8 cellular contexts compared by ENCODE assay signal in the genomic region with DNA sequence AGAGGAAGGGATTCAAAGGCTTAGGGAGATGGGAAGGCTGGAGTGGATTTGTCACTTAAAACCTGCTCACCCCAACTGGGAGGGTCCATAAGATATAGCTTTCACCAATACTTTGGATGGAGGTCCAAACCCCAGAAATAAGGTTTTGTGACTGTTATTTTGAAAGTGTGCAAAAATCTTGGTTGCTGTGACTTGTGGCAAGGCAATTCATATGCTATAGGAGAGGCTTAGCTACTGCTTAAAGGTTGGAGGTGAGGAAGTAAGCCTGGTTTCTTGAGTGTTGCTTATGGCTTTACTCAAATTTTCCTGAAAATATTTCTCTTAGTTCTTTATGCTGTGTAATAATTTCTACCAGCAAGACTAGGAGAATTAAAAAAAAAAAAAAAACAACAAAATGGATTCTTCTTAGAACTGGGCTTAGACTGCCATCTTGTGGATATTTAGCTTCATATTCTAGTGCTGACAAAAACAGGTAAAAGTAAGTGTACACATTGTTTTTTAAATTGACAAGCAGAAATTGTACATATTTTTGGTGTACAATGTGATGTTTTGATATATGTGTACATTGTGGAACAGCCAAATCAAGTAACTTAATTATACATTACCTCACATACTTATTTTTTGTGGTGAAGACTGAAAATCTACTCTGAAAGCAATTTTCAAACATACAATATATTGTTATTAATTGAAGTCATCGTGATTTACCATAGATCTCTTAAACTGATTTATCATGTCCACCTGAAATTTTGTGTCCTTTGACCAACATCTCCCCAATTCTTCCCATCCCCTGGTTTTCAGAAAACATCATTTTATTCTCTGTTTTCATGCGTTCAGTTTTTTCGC. TPM values are rescaled to one million over a fixed set of nuclear protein-coding genes. Genes with fewer than 3 reads are reported as not detected.
DNase-seq lines count a peak whose midpoint lies in the region; ATAC-seq, FAIRE-seq and TF ChIP-seq lines count a peak whose summit lies in the region.

No MANE protein-coding gene starts in this region.

- H3K9me3 Mint-ChIP-seq in activated CD8-positive, alpha-beta T cell treated with anti-CD3 and anti-CD28 coated beads, Interleukin-2, amount 10 ng/mL, durations not matched to agents 7 days and 5 days (ENCODE audit: insufficient read depth) = peaks cover 7% of the 10 kb centered on the region
- H3K9me3 Mint-ChIP-seq in stimulated activated effector memory CD8-positive, alpha-beta T cell treated with anti-CD3 and anti-CD28 coated beads, Interleukin-12 subunit alpha, Interleukin-12 subunit beta, amount 100 ng/mL, for 72 hours = peaks cover 4% of the 10 kb centered on the region

- no peaks in the 10 kb centered on the region for H3K36me3 ChIP-seq in heart left ventricle

- peak; percentile 51 for FAIRE-seq in GM12891 (lab: Jason Lieb, UNC)

- peaks cover 5% of the 10 kb centered on the region for H3K36me3 Mint-ChIP-seq in activated CD8-positive, alpha-beta T cell treated with anti-CD3 and anti-CD28 coated beads, Interleukin-2, amount 10 ng/mL, durations not matched to agents 7 days and 5 days (ENCODE audit: low read depth)
- no peaks in the 10 kb centered on the region for H3K36me3 Mint-ChIP-seq in stimulated activated effector memory CD8-positive, alpha-beta T cell treated with anti-CD3 and anti-CD28 coated beads, Interleukin-12 subunit alpha, Interleukin-12 subunit beta, amount 100 ng/mL, for 72 hours

- H3K4me1 ChIP-seq in heart left ventricle = peaks cover 0 to 22% (median 1%) of the 10 kb centered on the region in 12 donors

- no peak overlapping the region for H3K27ac ChIP-seq in AG04450 (ENCODE audit: low read depth, low read length)
- H3K27ac ChIP-seq in heart left ventricle = peak overlapping the region in 1 of 12 donors; percentile 6

- DNase-seq in AG04450 (ENCODE audit: low read depth, low spot score) (peak; percentile 55), GM12891 (ENCODE audit: insufficient read length, low spot score) (no peak), NCI-H2029 treated with DMSO at 0.1 percent for 48 hours (lab: John Stamatoyannopoulos, UW) (peak; percentile 36), heart left ventricle (no peak), NCI-H187 treated with DMSO at 0.1 percent for 48 hours (lab: John Stamatoyannopoulos, UW) (no peak)
- DNase-seq in activated CD8-positive, alpha-beta T cell treated with anti-CD3 and anti-CD28 coated beads, Interleukin-2, amount 10 ng/mL, durations not matched to agents 7 days and 5 days = no peak
- no peak for DNase-seq in stimulated activated effector memory CD8-positive, alpha-beta T cell treated with anti-CD3 and anti-CD28 coated beads, Interleukin-12 subunit alpha, Interleukin-12 subunit beta, amount 100 ng/mL, for 72 hours (ENCODE audit: low spot score in 2 of 2)

- no peaks in the 10 kb centered on the region for H3K9me3 ChIP-seq in AG04450 (ENCODE audit: control insufficient read depth, insufficient read depth, low read length)
- H3K9me3 ChIP-seq in heart left ventricle = peaks cover 0 to 11% (median 0%) of the 10 kb centered on the region in 12 donors

- H3K27me3 Mint-ChIP-seq in activated CD8-positive, alpha-beta T cell treated with anti-CD3 and anti-CD28 coated beads, Interleukin-2, amount 10 ng/mL, durations not matched to agents 7 days and 5 days (ENCODE audit: low read depth) = peaks cover 19% of the 10 kb centered on the region

- POLR2A ChIA-PET in AG04450 (lab: Yijun Ruan, JAX) = interaction anchor here (1.1 to 1.7 kb wide), 2 partner anchors 163 to 221 kb away, joined by 3 to 7 read pairs; a partner anchor contains a TSS
- POLR2A ChIA-PET in activated CD8-positive, alpha-beta T cell treated with anti-CD3 and anti-CD28 coated beads, Interleukin-2, amount 10 ng/mL, durations not matched to agents 7 days and 5 days (lab: Charles Lee) = interaction anchor here (1.2 to 1.9 kb wide), 4 partner anchors 34 to 225 kb away, joined by 3 to 15 read pairs (median 8); partner anchors contain the start of gene ARHGDIB

- CTCF ChIA-PET in AG04450 (lab: Charles Lee) = interaction anchor here (0.6 to 5.5 kb wide), 42 partner anchors 10 to 283 kb away, joined by 3 to 191 read pairs (median 4); partner anchors contain the start of genes ART4, RERG and SMCO3
- CTCF ChIA-PET in activated CD8-positive, alpha-beta T cell treated with anti-CD3 and anti-CD28 coated beads, Interleukin-2, amount 10 ng/mL, durations not matched to agents 7 days and 5 days (lab: Charles Lee) = interaction anchor here (0.7 to 6.4 kb wide), 39 partner anchors 11 to 367 kb away, joined by 3 to 89 read pairs (median 6); partner anchors contain the start of genes ARHGDIB, ART4, C12orf60 and ERP27

- intact Hi-C loops in heart left ventricle (cut with DNase I) = loop anchor here (1.0 to 10.0 kb wide), 10 partner anchors 151 to 364 kb away; partner anchors contain the start of genes ART4 (in 2 of the 10) and RERG (in 2 of the 10)

- 87 to 94% (median 89%) methylated on average over 3 of the region's 3 CpGs for WGBS in heart left ventricle, 4 donors

- H3K27me3 ChIP-seq in AG04450 (ENCODE audit: control insufficient read depth, insufficient read depth, low read length) (no peaks in the 10 kb centered on the region), heart left ventricle (no peaks in the 10 kb centered on the region)

- H3K4me3 Mint-ChIP-seq in activated CD8-positive, alpha-beta T cell treated with anti-CD3 and anti-CD28 coated beads, Interleukin-2, amount 10 ng/mL, durations not matched to agents 7 days and 5 days = no peak overlapping the region
- H3K4me3 Mint-ChIP-seq in stimulated activated effector memory CD8-positive, alpha-beta T cell treated with anti-CD3 and anti-CD28 coated beads, Interleukin-12 subunit alpha, Interleukin-12 subunit beta, amount 100 ng/mL, for 72 hours = no peak overlapping the region

- peak overlapping the region; percentile 37 for H3K27ac Mint-ChIP-seq in activated CD8-positive, alpha-beta T cell treated with anti-CD3 and anti-CD28 coated beads, Interleukin-2, amount 10 ng/mL, durations not matched to agents 7 days and 5 days
- H3K27ac Mint-ChIP-seq in stimulated activated effector memory CD8-positive, alpha-beta T cell treated with anti-CD3 and anti-CD28 coated beads, Interleukin-12 subunit alpha, Interleukin-12 subunit beta, amount 100 ng/mL, for 72 hours = no peak overlapping the region

- no peak overlapping the region for H3K4me3 ChIP-seq in AG04450 (ENCODE audit: low read depth, low read length)
- no peak overlapping the region for H3K4me3 ChIP-seq in heart left ventricle

- TF ChIP-seq CTCF in AG04450 (IDR thresholded peaks at IDR 0.05; ENCODE audit: low read depth, low read length) (peak; percentile 67), heart left ventricle (IDR thresholded peaks at IDR 0.05) (peak; percentile 62 to 88 (median 72))

- ATAC-seq in activated CD8-positive, alpha-beta T cell treated with anti-CD3 and anti-CD28 coated beads, Interleukin-2, amount 10 ng/mL, durations not matched to agents 7 days and 5 days = peak; percentile 63
- peak in 2 of 4 donors; percentile 47 to 55 for ATAC-seq in heart left ventricle
- ATAC-seq in stimulated activated effector memory CD8-positive, alpha-beta T cell treated with anti-CD3 and anti-CD28 coated beads, Interleukin-12 subunit alpha, Interleukin-12 subunit beta, amount 100 ng/mL, for 72 hours = peak; percentile 50
- no peak for ATAC-seq in HG03135 (IDR thresholded peaks at IDR 0.05; ENCODE audit: unreplicated experiment)

- H3K4me1 Mint-ChIP-seq in activated CD8-positive, alpha-beta T cell treated with anti-CD3 and anti-CD28 coated beads, Interleukin-2, amount 10 ng/mL, durations not matched to agents 7 days and 5 days (ENCODE audit: low read depth) = peaks cover 30% of the 10 kb centered on the region
- peaks cover 19% of the 10 kb centered on the region for H3K4me1 Mint-ChIP-seq in stimulated activated effector memory CD8-positive, alpha-beta T cell treated with anti-CD3 and anti-CD28 coated beads, Interleukin-12 subunit alpha, Interleukin-12 subunit beta, amount 100 ng/mL, for 72 hours

- no peak for TF ChIP-seq POLR2A in GM12891 (IDR thresholded peaks at IDR 0.05; ENCODE audit: low read depth, low read length)
- TF ChIP-seq POLR2A in heart left ventricle (IDR thresholded peaks at IDR 0.05) = no peak

TF ChIP-seq in GM12891, 5 proteins besides CTCF, POLR2A, EP300 and RAD21:
- TF ChIP-seq TAF1 (IDR thresholded peaks at IDR 0.05; ENCODE audit: low read depth, low read length) (no peak), SPI1 (IDR thresholded peaks at IDR 0.05; ENCODE audit: low read depth, low read length) (no peak), POU2F2 (IDR thresholded peaks at IDR 0.05; ENCODE audit: low read depth, low read length) (no peak)

RNA-seq across cellular contexts. Expression of gene PDE6H, which starts 23.0 kb away (rescaled TPM):
- not detected in 2 replicates for polyA plus RNA-seq in AG04450 (2011; rRNA removed)
- polyA minus RNA-seq in AG04450 (2011; rRNA and poly(A)+ RNA removed) = not detected in 2 replicates
- polyA plus RNA-seq in GM12891 (2012; ENCODE audit: low read depth, missing spikeins) = not detected
- under 1 TPM in 1 of 2 experiments, not detected in 1; 0.40 TPM for total RNA-seq in activated CD8-positive, alpha-beta T cell treated with anti-CD3 and anti-CD28 coated beads, Interleukin-2, amount 10 ng/mL, durations not matched to agents 7 days and 5 days
- total RNA-seq in heart left ventricle = not detected
- polyA plus RNA-seq in heart left ventricle = not detected

RNA-seq across cellular contexts. Expression of gene ARHGDIB, which starts 34.4 kb away (rescaled TPM):
- 8.9 and 10.0 TPM in 2 replicates for polyA plus RNA-seq in AG04450 (2011; rRNA removed)
- 3.0 and 3.3 TPM in 2 replicates for polyA minus RNA-seq in AG04450 (2011; rRNA and poly(A)+ RNA removed)
- polyA plus RNA-seq in GM12891 (2012; ENCODE audit: low read depth, missing spikeins) = 899 TPM
- 1,000 to 10,000 TPM; 1,528 to 1,576 TPM for total RNA-seq in activated CD8-positive, alpha-beta T cell treated with anti-CD3 and anti-CD28 coated beads, Interleukin-2, amount 10 ng/mL, durations not matched to agents 7 days and 5 days
- 100 to 1,000 TPM in 2 of 9 donors, 10 to 100 TPM in 7; 30.5 to 256 (median 53.6) TPM for total RNA-seq in heart left ventricle
- 10 to 100 TPM; 65.8 to 81.5 TPM for polyA plus RNA-seq in heart left ventricle

RNA-seq across cellular contexts. Expression of gene ERP27, which starts 57.5 kb away (rescaled TPM):
- polyA plus RNA-seq in AG04450 (2011; rRNA removed) (not detected in 2 replicates), heart left ventricle (under 1 TPM; 0.12 to 0.15 TPM)
- not detected in 2 replicates for polyA minus RNA-seq in AG04450 (2011; rRNA and poly(A)+ RNA removed)
- polyA plus RNA-seq in GM12891 (2012; ENCODE audit: low read depth, missing spikeins) = 0.62 TPM
- total RNA-seq in activated CD8-positive, alpha-beta T cell treated with anti-CD3 and anti-CD28 coated beads, Interleukin-2, amount 10 ng/mL, durations not matched to agents 7 days and 5 days = 1 to 10 TPM; 7.9 to 8.7 TPM
- total RNA-seq in heart left ventricle = under 1 TPM in 7 of 9 donors, not detected in 2; 0.14 to 0.93 (median 0.24) TPM

Comparison
In these comparisons a context has a peak if more than half of its experiments do, and no peak if none do; other contexts are left out.
1. DNase-seq: peak in AG04450 (single experiment) and NCI-H2029 treated with DMSO at 0.1 percent for 48 hours (single experiment); none in GM12891 (single experiment), activated CD8-positive, alpha-beta T cell treated with anti-CD3 and anti-CD28 coated beads, Interleukin-2, amount 10 ng/mL, durations not matched to agents 7 days and 5 days (single experiment), heart left ventricle (0 of 5), stimulated activated effector memory CD8-positive, alpha-beta T cell treated with anti-CD3 and anti-CD28 coated beads, Interleukin-12 subunit alpha, Interleukin-12 subunit beta, amount 100 ng/mL, for 72 hours (0 of 2) and NCI-H187 treated with DMSO at 0.1 percent for 48 hours (single experiment).
2. RNA of gene ARHGDIB, which starts 34.4 kb away (total RNA-seq): 1,528 to 1,576 TPM in activated CD8-positive, alpha-beta T cell treated with anti-CD3 and anti-CD28 coated beads, Interleukin-2, amount 10 ng/mL, durations not matched to agents 7 days and 5 days; 30.5 to 256 TPM in heart left ventricle; every median in the first group is over 4 times any median in the second.
3. RNA of gene ERP27, which starts 57.5 kb away (total RNA-seq): 7.9 to 8.7 TPM in activated CD8-positive, alpha-beta T cell treated with anti-CD3 and anti-CD28 coated beads, Interleukin-2, amount 10 ng/mL, durations not matched to agents 7 days and 5 days; 0.14 to 0.93 TPM in heart left ventricle; every median in the first group is over 4 times any median in the second.